Comparison of ENCODE assay signal across 8 cellular contexts in the genomic region with DNA sequence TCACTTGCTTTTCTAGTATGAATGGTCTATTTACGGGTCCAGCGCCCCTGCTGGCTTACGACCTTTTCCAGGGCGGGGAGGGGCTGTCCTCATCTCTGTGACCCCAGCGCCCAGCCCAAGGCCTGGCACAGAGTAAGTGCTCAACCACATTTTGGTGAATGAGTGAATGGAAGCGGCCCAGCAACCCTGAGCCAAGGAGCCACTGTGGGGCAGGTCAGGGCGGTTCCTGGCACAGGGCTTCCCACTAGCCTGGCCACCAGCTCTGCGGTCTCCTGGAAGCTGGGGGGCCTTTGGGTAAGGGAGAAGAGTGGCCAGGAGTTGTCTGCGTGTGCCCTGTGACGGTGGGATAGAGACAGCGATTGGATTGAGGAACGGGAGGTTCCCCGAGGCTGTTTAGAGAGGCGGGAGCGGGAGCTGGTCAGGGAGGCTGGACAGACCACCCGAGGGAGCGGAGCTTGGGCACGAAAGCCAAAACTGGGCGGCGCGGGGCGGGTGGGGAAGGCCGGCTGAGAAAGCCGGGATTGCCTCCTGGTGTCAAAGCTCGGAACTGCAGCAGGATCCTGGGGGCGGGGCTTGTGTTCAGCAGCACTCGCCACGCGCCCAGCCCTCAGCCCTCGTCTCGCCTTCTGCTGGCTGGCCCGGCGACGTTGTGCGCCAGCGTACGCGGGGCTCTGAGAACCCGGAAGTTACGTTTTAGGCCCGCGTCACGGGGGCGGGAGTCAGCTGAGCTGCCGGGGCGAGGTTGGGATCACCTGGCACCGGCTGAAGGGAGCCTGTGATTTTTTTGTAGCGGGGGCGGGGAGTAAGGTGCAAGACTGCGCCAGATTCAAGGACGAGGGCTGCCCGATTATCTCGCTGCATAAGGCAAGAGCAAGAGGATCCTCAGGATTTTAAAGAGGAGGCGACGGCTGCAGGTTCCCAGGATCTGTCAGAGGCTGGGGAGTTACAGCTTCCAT. TPM values are rescaled to one million over a fixed set of nuclear protein-coding genes. Genes with fewer than 3 reads are reported as not detected.
A peak's percentile ranks its signal among the peaks of the same experiment; 100 is the strongest.
DNase-seq lines count a peak whose midpoint lies in the region; ATAC-seq and TF ChIP-seq lines count a peak whose summit lies in the region.

A gene with protein sequence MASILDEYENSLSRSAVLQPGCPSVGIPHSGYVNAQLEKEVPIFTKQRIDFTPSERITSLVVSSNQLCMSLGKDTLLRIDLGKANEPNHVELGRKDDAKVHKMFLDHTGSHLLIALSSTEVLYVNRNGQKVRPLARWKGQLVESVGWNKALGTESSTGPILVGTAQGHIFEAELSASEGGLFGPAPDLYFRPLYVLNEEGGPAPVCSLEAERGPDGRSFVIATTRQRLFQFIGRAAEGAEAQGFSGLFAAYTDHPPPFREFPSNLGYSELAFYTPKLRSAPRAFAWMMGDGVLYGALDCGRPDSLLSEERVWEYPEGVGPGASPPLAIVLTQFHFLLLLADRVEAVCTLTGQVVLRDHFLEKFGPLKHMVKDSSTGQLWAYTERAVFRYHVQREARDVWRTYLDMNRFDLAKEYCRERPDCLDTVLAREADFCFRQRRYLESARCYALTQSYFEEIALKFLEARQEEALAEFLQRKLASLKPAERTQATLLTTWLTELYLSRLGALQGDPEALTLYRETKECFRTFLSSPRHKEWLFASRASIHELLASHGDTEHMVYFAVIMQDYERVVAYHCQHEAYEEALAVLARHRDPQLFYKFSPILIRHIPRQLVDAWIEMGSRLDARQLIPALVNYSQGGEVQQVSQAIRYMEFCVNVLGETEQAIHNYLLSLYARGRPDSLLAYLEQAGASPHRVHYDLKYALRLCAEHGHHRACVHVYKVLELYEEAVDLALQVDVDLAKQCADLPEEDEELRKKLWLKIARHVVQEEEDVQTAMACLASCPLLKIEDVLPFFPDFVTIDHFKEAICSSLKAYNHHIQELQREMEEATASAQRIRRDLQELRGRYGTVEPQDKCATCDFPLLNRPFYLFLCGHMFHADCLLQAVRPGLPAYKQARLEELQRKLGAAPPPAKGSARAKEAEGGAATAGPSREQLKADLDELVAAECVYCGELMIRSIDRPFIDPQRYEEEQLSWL (plus strand): TSS at position 718 of the 956 bp plus-strand sequence. CDS start 319 bp downstream, outside the sequence.

- H3K27ac ChIP-seq in DND-41 (ENCODE audit: low read length) (peak within 1 kb of the TSS; percentile 71), KMS-11 (peak within 1 kb of the TSS; percentile 18), Panc1 (ENCODE audit: low read length) (peak within 1 kb of the TSS; percentile 90), esophagus (ENCODE audit: low read depth in 2 of 2, low read length in 1 of 2) (peak within 1 kb of the TSS; percentile 91 to 95)

- TF ChIP-seq CTCF in DND-41 (IDR thresholded peaks at IDR 0.05; ENCODE audit: borderline replicate concordance, extremely low read depth, low read length, poor library complexity, severe bottlenecking), result peak; percentile 86
- peak; percentile 60 for TF ChIP-seq CTCF in KMS-11 (conservative IDR thresholded peaks at IDR 0.05; ENCODE audit: low read depth, low read length)
- peak; percentile 97 for TF ChIP-seq CTCF in Panc1 (IDR thresholded peaks at IDR 0.05)

- H2AFZ ChIP-seq in DND-41 (ENCODE audit: low read depth, low read length) (peak within 1 kb of the TSS; percentile 92), KMS-11 (ENCODE audit: low read depth) (peak within 1 kb of the TSS; percentile 98)

- H3K79me2 ChIP-seq in DND-41 (ENCODE audit: insufficient read depth, low read length) (peaks cover 19% of the 10 kb centered on the region), KMS-11 (ENCODE audit: insufficient read depth, low read depth) (peaks cover 7% of the 10 kb centered on the region; the same call in 1 of the 2 replicates)

- peak; percentile 96 for ATAC-seq in DND-41 (ENCODE audit: insufficient read depth, low read depth)
- ATAC-seq in GM21737 (IDR thresholded peaks at IDR 0.05; ENCODE audit: unreplicated experiment), result peak; percentile 84
- ATAC-seq in Panc1, result peak; percentile 97
- peak; percentile 98 for ATAC-seq in activated T-cell treated with anti-CD3 and anti-CD28 coated beads, Interleukin-2, amount 50 U/mL, for 4 hours

- 2 to 4% methylated on average over 47 to 55 of the region's 55 CpGs for WGBS in esophagus, 2 donors

- peak within 1 kb of the TSS; percentile 99 for H3K4me3 Mint-ChIP-seq in activated T-cell treated with anti-CD3 and anti-CD28 coated beads, Interleukin-2, amount 50 U/mL, for 4 hours

- H3K36me3 ChIP-seq in DND-41 (ENCODE audit: insufficient read depth, low read length) (peaks cover 16% of the 10 kb centered on the region), KMS-11 (ENCODE audit: insufficient read depth) (no peaks in the 10 kb centered on the region), Panc1 (ENCODE audit: control insufficient read depth, insufficient read depth, low read length) (peaks cover 5% of the 10 kb centered on the region), esophagus (ENCODE audit: control insufficient read depth in 2 of 2, insufficient read depth in 2 of 2, low read length in 1 of 2) (peaks cover 3 to 4% of the 10 kb centered on the region in 2 donors)

- peak within 1 kb of the TSS; percentile 79 for H3K9ac ChIP-seq in DND-41 (ENCODE audit: low read depth, low read length)
- peak within 1 kb of the TSS; percentile 48; the same call in 1 of the 2 replicates for H3K9ac ChIP-seq in KMS-11

- H3K4me1 ChIP-seq in DND-41 (ENCODE audit: insufficient read depth, low read length) (peaks cover 23% of the 10 kb centered on the region), KMS-11 (ENCODE audit: low read depth, poor library complexity, severe bottlenecking) (peaks cover 25% of the 10 kb centered on the region), Panc1 (ENCODE audit: control insufficient read depth, insufficient read depth, low read length) (peaks cover 9% of the 10 kb centered on the region), esophagus (ENCODE audit: control insufficient read depth in 2 of 2, insufficient read depth in 2 of 2, low read length in 1 of 2) (peaks cover 0 to 19% of the 10 kb centered on the region in 2 donors)

- H3K36me3 Mint-ChIP-seq in activated T-cell treated with anti-CD3 and anti-CD28 coated beads, Interleukin-2, amount 50 U/mL, for 4 hours (ENCODE audit: insufficient read depth), result peaks cover 8% of the 10 kb centered on the region

- H4K20me1 ChIP-seq in DND-41 (ENCODE audit: insufficient read depth, low read length) (peaks cover 6% of the 10 kb centered on the region), KMS-11 (ENCODE audit: insufficient read depth) (no peaks in the 10 kb centered on the region)

- H3K4me1 Mint-ChIP-seq in activated T-cell treated with anti-CD3 and anti-CD28 coated beads, Interleukin-2, amount 50 U/mL, for 4 hours (ENCODE audit: low read depth), result peaks cover 24% of the 10 kb centered on the region

- H3K4me3 ChIP-seq in DND-41 (ENCODE audit: low read depth in 1 of 2, low read length in 2 of 2) (peak within 1 kb of the TSS; percentile 87 to 98), KMS-11 (IDR thresholded peaks at IDR 0.05; ENCODE audit: insufficient read depth, low read depth, low read length) (no peak within 1 kb of the TSS), Panc1 (ENCODE audit: low read depth in 2 of 2, low read length in 2 of 2) (peak within 1 kb of the TSS; percentile 94 to 97), esophagus (ENCODE audit: low read depth in 1 of 2, low read length in 2 of 2) (peak within 1 kb of the TSS; percentile 84 to 86)

- no TSS peak for BruUV-seq in Panc1 (replicated peaks; lab: Mats Ljungman, UMichigan)

- H3K27me3 ChIP-seq in DND-41 (ENCODE audit: insufficient read depth, low read length, poor library complexity) (no peaks in the 10 kb centered on the region), KMS-11 (ENCODE audit: insufficient read depth, low read depth) (no peaks in the 10 kb centered on the region), Panc1 (ENCODE audit: control insufficient read depth, insufficient read depth, low read length) (no peaks in the 10 kb centered on the region), esophagus (ENCODE audit: control insufficient read depth in 1 of 2, insufficient read depth in 2 of 2, low read length in 2 of 2) (no peaks in the 10 kb centered on the region)

- no peaks in the 10 kb centered on the region for H3K27me3 Mint-ChIP-seq in activated T-cell treated with anti-CD3 and anti-CD28 coated beads, Interleukin-2, amount 50 U/mL, for 4 hours (ENCODE audit: low read depth)

- H3K9me3 Mint-ChIP-seq in activated T-cell treated with anti-CD3 and anti-CD28 coated beads, Interleukin-2, amount 50 U/mL, for 4 hours, result no peaks in the 10 kb centered on the region

- CTCF ChIA-PET in Panc1 (lab: Charles Lee), result interaction anchor here (0.6 to 2.7 kb wide), 8 partner anchors 9 to 155 kb away, joined by 3 to 65 read pairs (median 6); a partner anchor contains a TSS

- H3K9me3 ChIP-seq in DND-41 (ENCODE audit: insufficient read depth, low read length, severe bottlenecking) (no peaks in the 10 kb centered on the region), Panc1 (ENCODE audit: control insufficient read depth, insufficient read depth, low read depth, low read length) (no peaks in the 10 kb centered on the region), esophagus (ENCODE audit: control insufficient read depth in 2 of 2, insufficient read depth in 1 of 2, low read depth in 1 of 2, low read length in 1 of 2) (no peaks in the 10 kb centered on the region)

- DNase-seq in DND-41 (peak; percentile 96), Panc1 (ENCODE audit: low read depth, low spot score) (peak; percentile 82), myocyte (ENCODE audit: low read depth) (peak; percentile 97)
- DNase-seq in activated T-cell treated with anti-CD3 and anti-CD28 coated beads, Interleukin-2, amount 50 U/mL, for 4 hours, result peak; percentile 99
- DNase-seq in stimulated activated CD8-positive, alpha-beta memory T cell treated with anti-CD3 and anti-CD28 coated beads, Interleukin-7, amount 100 ng/mL, for 48 hours (ENCODE audit: extremely low read depth in 1 of 2, low read depth in 1 of 2), result peak; percentile 96 to 97

- POLR2A ChIA-PET in Panc1 (lab: Charles Lee), result interaction anchor here (0.6 to 0.8 kb wide), 2 partner anchors 36 to 322 kb away, joined by 5 to 17 read pairs; no protein-coding TSS in a partner anchor

- intact Hi-C loops in Panc1 (cut with micrococcal nuclease; ENCODE audit: unreplicated experiment), result loop anchor here (2.0 kb wide), 1 partner anchor 35 kb away; no protein-coding TSS in a partner anchor

- H3K4me2 ChIP-seq in DND-41 (ENCODE audit: insufficient read depth, low read length) (peak within 1 kb of the TSS; percentile 94), KMS-11 (peak within 1 kb of the TSS; percentile 77)

- in situ Hi-C loops in Panc1 (cut with HindIII; ENCODE audit: low pct_unique_long_range_greater_than_20kb, low sequenced_read_pairs), result no loop called here

RNA-seq across cellular contexts. Expression of the gene that starts here (rescaled TPM):
- total RNA-seq in Panc1 (2021; ENCODE audit: unreplicated experiment) (46.7 TPM), myocyte (34.4 and 43.3 TPM in 2 replicates)
- polyA plus RNA-seq in Panc1 (2012; ENCODE audit: insufficient read length), result 43.1 TPM
- 10 to 100 TPM; 15.9 to 16.7 (median 16.4) TPM for total RNA-seq in activated T-cell treated with anti-CD3 and anti-CD28 coated beads, Interleukin-2, amount 50 U/mL, for 4 hours
- polyA plus RNA-seq in esophagus, result 1 to 10 TPM; 6.8 to 7.6 TPM
- polyA plus RNA-seq in myocyte (2012), result 29.8 TPM

Comparison
In these comparisons a context has a peak if more than half of its experiments do, and no peak if none do; other contexts are left out.
1. H3K27ac ChIP-seq: peak in every context shown above with its lines; median percentile 93 in esophagus; 90 in Panc1; 71 in DND-41; 18 in KMS-11.